In genomic region chr2:19350678-19351401, GRCh38 we compare ENCODE assay signal across 7 cellular contexts. TPM values are rescaled to one million over a fixed set of nuclear protein-coding genes. Genes with fewer than 3 reads are reported as not detected.
DNase-seq lines count a peak whose midpoint lies in the region; ATAC-seq and TF ChIP-seq lines count a peak whose summit lies in the region.

No MANE protein-coding gene starts in this region.

- POLR2A ChIA-PET in WTC11 (lab: Charles Lee): no interaction called here

- H3K27ac Mint-ChIP-seq in WTC11 (no peak overlapping the region), glutamatergic neuron (ENCODE audit: unreplicated experiment) (no peak overlapping the region)

- H3K27me3 Mint-ChIP-seq in WTC11 (ENCODE audit: low read depth) (peaks cover 93% of the 10 kb centered on the region), glutamatergic neuron (ENCODE audit: unreplicated experiment) (peaks cover 43% of the 10 kb centered on the region)

- H3K4me3 Mint-ChIP-seq in WTC11 (peak overlapping the region; percentile 68), glutamatergic neuron (ENCODE audit: unreplicated experiment) (peak overlapping the region; percentile 88)

- in situ Hi-C loops in KBM-7 (cut with MboI; ENCODE audit: low pct_unique_long_range_greater_than_20kb, low sequenced_read_pairs): loop anchor here (25.0 kb wide), 2 partner anchors 511 to 839 kb away; no protein-coding TSS in a partner anchor

- H3K4me3 ChIP-seq in retinal pigment epithelial cell (ENCODE audit: low read length): peak overlapping the region; percentile 40

- H3K4me1 Mint-ChIP-seq in WTC11: peaks cover 34% of the 10 kb centered on the region
- H3K4me1 Mint-ChIP-seq in glutamatergic neuron (ENCODE audit: low read depth, unreplicated experiment): peaks cover 5% of the 10 kb centered on the region

- H3K9me3 Mint-ChIP-seq in WTC11 (no peaks in the 10 kb centered on the region), glutamatergic neuron (ENCODE audit: unreplicated experiment) (peaks cover 9% of the 10 kb centered on the region)

- CTCF ChIA-PET in WTC11 (lab: Charles Lee): interaction anchor here (0.6 to 4.5 kb wide), 12 partner anchors 9 to 830 kb away, joined by 3 to 73 read pairs (median 5); partner anchors contain the start of gene OSR1

- ATAC-seq in WTC11 (no peak), HG03442 (IDR thresholded peaks at IDR 0.05; ENCODE audit: unreplicated experiment) (no peak)

- TF ChIP-seq CTCF in GM20000 (IDR thresholded peaks at IDR 0.05; ENCODE audit: extremely low read depth, missing control alignments) (no peak), WTC11 (IDR thresholded peaks at IDR 0.05) (no peak), glutamatergic neuron (IDR thresholded peaks at IDR 0.05; ENCODE audit: partially characterized antibody, unreplicated experiment) (no peak), retinal pigment epithelial cell (conservative IDR thresholded peaks at IDR 0.05; ENCODE audit: low read depth, low read length) (no peak)

- H3K36me3 Mint-ChIP-seq in WTC11: 0 out of 2 replicates have a peak, but pooled peaks cover 3% of the 10 kb centered on the region
- H3K36me3 Mint-ChIP-seq in glutamatergic neuron (ENCODE audit: unreplicated experiment): no peaks in the 10 kb centered on the region

- peak; percentile 28 for DNase-seq in GM20000 (ENCODE audit: low spot score)
- no peak for DNase-seq in WTC11 (ENCODE audit: low spot score)
- no peak for DNase-seq in glutamatergic neuron
- no peak for DNase-seq in retinal pigment epithelial cell (ENCODE audit: low read depth)
- DNase-seq in GDM1 (lab: John Stamatoyannopoulos, UW): no peak
- no peak for DNase-seq in KBM-7

TF ChIP-seq in WTC11, 78 proteins besides CTCF, POLR2A, EP300 and RAD21:
- TF ChIP-seq JAZF1 (CRISPR knock-in tag; IDR thresholded peaks at IDR 0.05) (no peak), TEAD1 (CRISPR knock-in tag; IDR thresholded peaks at IDR 0.05) (no peak), CBFB (CRISPR knock-in tag; IDR thresholded peaks at IDR 0.05; ENCODE audit: low read depth) (no peak), ELF4 (CRISPR knock-in tag; IDR thresholded peaks at IDR 0.05; ENCODE audit: low read depth) (no peak), JUN (CRISPR knock-in tag; IDR thresholded peaks at IDR 0.05) (no peak)

RNA-seq across cellular contexts. Expression of gene OSR1, which starts 7.6 kb away (rescaled TPM):
- 0.22 to 0.55 TPM (median 0.27 TPM) in 3 replicates for total RNA-seq in WTC11 (2021)
- 0.42 TPM for total RNA-seq in glutamatergic neuron (ENCODE audit: unreplicated experiment)
